In genomic region chr18:35072616-35073015, GRCh38 we compare ENCODE assay signal across 22 cellular contexts. TPM values are rescaled to one million over a fixed set of nuclear protein-coding genes. Genes with fewer than 3 reads are reported as not detected.
DNase-seq lines count a peak whose midpoint lies in the region; ATAC-seq and TF ChIP-seq lines count a peak whose summit lies in the region.
"Had no signal": no experiment of that assay in that cellular context is flagged by ENCODE, and none has a peak within 500 bp of the region (broad histone marks: within the 10 kb centered on the region; RNA-seq: fewer than 3 reads in every experiment).

No MANE protein-coding gene starts in this region.

- intact Hi-C loops in aorta (cut with DNase I), result no loop called here

- no peak overlapping the region for H3K27ac Mint-ChIP-seq in activated naive CD8-positive, alpha-beta T cell treated with anti-CD3 and anti-CD28 coated beads, Interleukin-2, amount 50 U/mL, for 24 hours
- H3K27ac Mint-ChIP-seq: activated CD8-positive, alpha-beta T cell treated with anti-CD3 and anti-CD28 coated beads, Interleukin-2, amount 10 ng/mL, durations not matched to agents 7 days and 5 days had no signal

- H3K27ac ChIP-seq in ACC112 (ENCODE audit: low read depth, low read length) (peak overlapping the region; percentile 99), OCI-LY1 (ENCODE audit: low read depth, low read length, poor library complexity, severe bottlenecking) (no peak overlapping the region), brain microvascular endothelial cell (peak overlapping the region; percentile 98), osteoblast (ENCODE audit: low read depth, low read length) (peak overlapping the region; percentile 72), aorta (ENCODE audit: low read depth in 1 of 2, low read length in 2 of 2) (no peak overlapping the region)
- H3K27ac ChIP-seq: C4-2B, vagina had no signal

- ATAC-seq in aorta (ENCODE audit: low FRiP score) (no peak), GM18909 (IDR thresholded peaks at IDR 0.05; ENCODE audit: poor library complexity, unreplicated experiment) (no peak)
- no peak for ATAC-seq in activated naive CD8-positive, alpha-beta T cell treated with anti-CD3 and anti-CD28 coated beads, Interleukin-2, amount 50 U/mL, for 24 hours
- ATAC-seq: activated CD8-positive, alpha-beta T cell treated with anti-CD3 and anti-CD28 coated beads, Interleukin-2, amount 10 ng/mL, durations not matched to agents 7 days and 5 days had no signal

- in situ Hi-C loops in brain microvascular endothelial cell (cut with HindIII; ENCODE audit: low pct_ligation_motif_present, low sequenced_read_pairs), result no loop called here

- H3K4me1 ChIP-seq in ACC112 (ENCODE audit: control insufficient read depth, insufficient read depth, low read length, unreplicated experiment) (peaks cover 65% of the 10 kb centered on the region), OCI-LY1 (ENCODE audit: insufficient read depth, low read length, severe bottlenecking) (peaks cover 11% of the 10 kb centered on the region), osteoblast (ENCODE audit: insufficient read depth, low read length) (peaks cover 29% of the 10 kb centered on the region), aorta (ENCODE audit: control insufficient read depth in 1 of 2, insufficient read depth in 2 of 2, low read length in 2 of 2) (peaks cover 8 to 9% of the 10 kb centered on the region in 2 donors)

- H3K36me3 Mint-ChIP-seq in activated naive CD8-positive, alpha-beta T cell treated with anti-CD3 and anti-CD28 coated beads, Interleukin-2, amount 50 U/mL, for 24 hours (ENCODE audit: low read depth), result peaks cover 41% of the 10 kb centered on the region

- no peak for DNase-seq in brain microvascular endothelial cell
- no peak for DNase-seq in osteoblast (ENCODE audit: insufficient read length, low spot score, missing footprints)
- DNase-seq in midbrain (lab: John Stamatoyannopoulos, UW), result no peak
- DNase-seq in aorta, result no peak
- DNase-seq in activated naive CD8-positive, alpha-beta T cell treated with anti-CD3 and anti-CD28 coated beads, Interleukin-2, amount 50 U/mL, for 24 hours, result no peak
- DNase-seq: activated CD4-positive, CD25-positive, alpha-beta regulatory T cell treated with anti-CD3 and anti-CD28 coated beads, Interleukin-2, amount 50 U/mL, for 72 hours; activated CD8-positive, alpha-beta T cell treated with anti-CD3 and anti-CD28 coated beads, Interleukin-2, amount 10 ng/mL, durations not matched to agents 7 days and 5 days; activated effector memory CD4-positive, alpha-beta T cell treated with anti-CD3 and anti-CD28 coated beads, Interleukin-2, amount 50 U/mL, for 16 hours; cortex of kidney; EL; kidney; NCI-H1694 treated with DMSO at 0.1 percent for 48 hours; NCI-H526; stimulated activated CD4-positive, alpha-beta T cell treated with anti-CD3 and anti-CD28 coated beads, Interleukin-4, amount 100 ng/mL, for 1 hour; stimulated activated naive CD4-positive, alpha-beta T cell; SW 1271 had no signal

- H3K4me2 ChIP-seq in OCI-LY1 (ENCODE audit: low read length) (no peak overlapping the region), osteoblast (ENCODE audit: insufficient read depth, low read length) (no peak overlapping the region)

- H3K79me2 ChIP-seq in ACC112 (ENCODE audit: control insufficient read depth, insufficient read depth, low read length, unreplicated experiment), result peaks cover 5% of the 10 kb centered on the region
- peaks cover 21% of the 10 kb centered on the region for H3K79me2 ChIP-seq in OCI-LY1 (ENCODE audit: insufficient read depth, low read length)
- H3K79me2 ChIP-seq in osteoblast (ENCODE audit: insufficient read depth, low read length), result peaks cover 2% of the 10 kb centered on the region

- no peaks in the 10 kb centered on the region for H3F3A ChIP-seq in OCI-LY1 (ENCODE audit: insufficient read depth, low read length)

- H3K27me3 ChIP-seq in ACC112 (ENCODE audit: insufficient read depth, low read length) (no peaks in the 10 kb centered on the region), OCI-LY1 (ENCODE audit: insufficient read depth, low read length) (no peaks in the 10 kb centered on the region), brain microvascular endothelial cell (replicated peaks) (no peaks in the 10 kb centered on the region), osteoblast (ENCODE audit: insufficient read depth, low read length) (no peaks in the 10 kb centered on the region), aorta (ENCODE audit: control insufficient read depth in 1 of 2, insufficient read depth in 2 of 2, low read length in 1 of 2) (no peaks in the 10 kb centered on the region)
- H3K27me3 ChIP-seq: vagina had no signal

- H3K27me3 Mint-ChIP-seq in activated naive CD8-positive, alpha-beta T cell treated with anti-CD3 and anti-CD28 coated beads, Interleukin-2, amount 50 U/mL, for 24 hours, result no peaks in the 10 kb centered on the region

- no peaks in the 10 kb centered on the region for H3K9me3 ChIP-seq in OCI-LY1 (ENCODE audit: low read length)
- no peaks in the 10 kb centered on the region for H3K9me3 ChIP-seq in osteoblast (ENCODE audit: low read depth, low read length)
- H3K9me3 ChIP-seq in aorta (ENCODE audit: control insufficient read depth, low read length), result no peaks in the 10 kb centered on the region
- H3K9me3 ChIP-seq: HAP-1, vagina had no signal

- peak overlapping the region; percentile 27; the same call in 1 of the 2 replicates for H3K4me3 ChIP-seq in ACC112 (ENCODE audit: low read depth, low read length)
- H3K4me3 ChIP-seq in OCI-LY1 (ENCODE audit: low read depth, low read length, poor library complexity, severe bottlenecking), result no peak overlapping the region
- no peak overlapping the region for H3K4me3 ChIP-seq in brain microvascular endothelial cell (ENCODE audit: low read depth, low read length)
- H3K4me3 ChIP-seq in osteoblast (ENCODE audit: insufficient read depth, low read length), result no peak overlapping the region
- no peak overlapping the region for H3K4me3 ChIP-seq in aorta (ENCODE audit: low read length in 2 of 2)
- H3K4me3 ChIP-seq: HAP-1, vagina had no signal

- no peak overlapping the region for H2AFZ ChIP-seq in ACC112 (ENCODE audit: low read length, unreplicated experiment)
- no peak overlapping the region for H2AFZ ChIP-seq in OCI-LY1 (ENCODE audit: low read length)
- no peak overlapping the region for H2AFZ ChIP-seq in osteoblast (ENCODE audit: low read length)

- H3K9ac ChIP-seq in OCI-LY1 (ENCODE audit: low read length), result no peak overlapping the region

- H4K20me1 ChIP-seq in OCI-LY1 (ENCODE audit: insufficient read depth, low read length), result no peaks in the 10 kb centered on the region
- no peaks in the 10 kb centered on the region for H4K20me1 ChIP-seq in osteoblast (ENCODE audit: insufficient read depth, low read length)

- TF ChIP-seq CTCF in OCI-LY1 (IDR thresholded peaks at IDR 0.05; ENCODE audit: low read length), result peak; percentile 28; the same call in 1 of the 2 replicates
- TF ChIP-seq CTCF in brain microvascular endothelial cell (IDR thresholded peaks at IDR 0.05; ENCODE audit: low read depth, low read length, missing control alignments), result no peak
- TF ChIP-seq CTCF in osteoblast (IDR thresholded peaks at IDR 0.05; ENCODE audit: extremely low read depth, low read depth, low read length), result no peak

- H3K9me2 ChIP-seq in OCI-LY1 (ENCODE audit: low read depth, low read length), result no peaks in the 10 kb centered on the region

- no peaks in the 10 kb centered on the region for H3K9me3 Mint-ChIP-seq in activated naive CD8-positive, alpha-beta T cell treated with anti-CD3 and anti-CD28 coated beads, Interleukin-2, amount 50 U/mL, for 24 hours

- H3K4me1 Mint-ChIP-seq in activated naive CD8-positive, alpha-beta T cell treated with anti-CD3 and anti-CD28 coated beads, Interleukin-2, amount 50 U/mL, for 24 hours, result peaks cover 60% of the 10 kb centered on the region

- no peaks in the 10 kb centered on the region for H3K36me3 ChIP-seq in ACC112 (ENCODE audit: insufficient read depth, low read length)
- peaks cover 60% of the 10 kb centered on the region; the same call in 1 of the 2 replicates for H3K36me3 ChIP-seq in OCI-LY1 (ENCODE audit: insufficient read depth, low read length)
- no peaks in the 10 kb centered on the region for H3K36me3 ChIP-seq in brain microvascular endothelial cell (replicated peaks)
- peaks cover 7% of the 10 kb centered on the region for H3K36me3 ChIP-seq in osteoblast (ENCODE audit: insufficient read depth, low read length)
- no peaks in the 10 kb centered on the region for H3K36me3 ChIP-seq in aorta (ENCODE audit: control insufficient read depth in 1 of 2, insufficient read depth in 2 of 2, low read length in 1 of 2)
- H3K36me3 ChIP-seq: HAP-1 had no signal

- no peak overlapping the region for H3K4me3 Mint-ChIP-seq in activated naive CD8-positive, alpha-beta T cell treated with anti-CD3 and anti-CD28 coated beads, Interleukin-2, amount 50 U/mL, for 24 hours
- H3K4me3 Mint-ChIP-seq: activated CD8-positive, alpha-beta T cell treated with anti-CD3 and anti-CD28 coated beads, Interleukin-2, amount 10 ng/mL, durations not matched to agents 7 days and 5 days had no signal

- WGBS in aorta, 2 donors, result 87 to 92% methylated on average over 2 of the region's 2 CpGs

RNA-seq across cellular contexts. Expression of gene MAPRE2, which starts 31.4 kb away (rescaled TPM):
- total RNA-seq in osteoblast, result 21.7 and 24.2 TPM in 2 replicates
- total RNA-seq in aorta, result 10 to 100 TPM; 52.7 to 71.9 TPM
- 10 to 100 TPM; 22.5 to 36.5 TPM for polyA plus RNA-seq in aorta

Comparison
In these comparisons a context has a peak if more than half of its experiments do, and no peak if none do; other contexts are left out.
1. H3K27ac ChIP-seq: peak in ACC112 (single experiment), brain microvascular endothelial cell (single experiment) and osteoblast (single experiment); none in OCI-LY1 (single experiment) and aorta (0 of 2).